23 cellular contexts compared by ENCODE assay signal in the genomic region with DNA sequence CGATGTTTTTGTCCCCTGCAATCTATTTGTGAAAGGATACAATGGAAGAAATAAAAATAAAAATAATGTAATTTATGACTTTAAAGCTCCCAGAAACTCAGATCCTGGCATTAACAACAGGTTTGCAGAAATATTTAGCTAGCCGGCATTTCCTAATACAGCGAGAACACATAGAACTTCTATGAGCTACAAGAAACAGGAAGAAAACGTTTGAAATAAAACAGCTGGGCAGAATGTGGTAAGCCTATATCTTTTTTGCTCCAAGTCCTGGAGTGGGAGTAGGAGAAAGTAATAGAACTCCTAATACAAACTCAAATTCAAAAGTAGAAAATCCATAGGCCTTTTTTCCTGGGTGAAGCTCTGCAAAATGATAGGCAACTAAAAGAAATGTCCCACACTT. TPM values are rescaled to one million over a fixed set of nuclear protein-coding genes. Genes with fewer than 3 reads are reported as not detected.
A peak's percentile ranks its signal among the peaks of the same experiment; 100 is the strongest.
DNase-seq lines count a peak whose midpoint lies in the region; ATAC-seq and TF ChIP-seq lines count a peak whose summit lies in the region.
"Had no signal": no experiment of that assay in that cellular context is flagged by ENCODE, and none has a peak within 500 bp of the region (broad histone marks: within the 10 kb centered on the region; RNA-seq: fewer than 3 reads in every experiment).

No MANE protein-coding gene starts in this region.

- peaks cover 5% of the 10 kb centered on the region for H3K4me1 Mint-ChIP-seq in nephron progenitor cell
- H3K4me1 Mint-ChIP-seq in stimulated activated naive CD8-positive, alpha-beta T cell treated with anti-CD3 and anti-CD28 coated beads, Interleukin-15, amount 100 ng/mL, for 72 hours = no peaks in the 10 kb centered on the region

- no peak for TF ChIP-seq EP300 in stomach (IDR thresholded peaks at IDR 0.05)

- WGBS in HUES64 = 85% methylated on average over 3 of the region's 4 CpGs
- 51 to 75% (median 71%) methylated on average over 4 of the region's 4 CpGs for WGBS in stomach, 5 donors

- intact Hi-C loops in stomach (cut with DNase I; ENCODE audit: low total_unique reads) = no loop called here

- ATAC-seq in stimulated activated naive CD8-positive, alpha-beta T cell treated with anti-CD3 and anti-CD28 coated beads, Interleukin-15, amount 100 ng/mL, for 72 hours = no peak
- ATAC-seq: right lobe of liver had no signal

- peaks cover 5% of the 10 kb centered on the region for H3K36me3 Mint-ChIP-seq in nephron progenitor cell (ENCODE audit: low read depth)
- H3K36me3 Mint-ChIP-seq: activated naive CD8-positive, alpha-beta T cell had no signal

- no peak overlapping the region for H3K27ac Mint-ChIP-seq in nephron progenitor cell
- H3K27ac Mint-ChIP-seq in stimulated activated naive CD8-positive, alpha-beta T cell treated with anti-CD3 and anti-CD28 coated beads, Interleukin-15, amount 100 ng/mL, for 72 hours = no peak overlapping the region
- H3K27ac Mint-ChIP-seq: activated naive CD8-positive, alpha-beta T cell had no signal

- no peaks in the 10 kb centered on the region for H3K9me3 ChIP-seq in ES-I3 (ENCODE audit: control insufficient read depth, insufficient read depth, low read length)
- no peaks in the 10 kb centered on the region for H3K9me3 ChIP-seq in HUES64 (ENCODE audit: insufficient read depth, low read depth, low read length)
- H3K9me3 ChIP-seq in stomach = no peaks in the 10 kb centered on the region
- H3K9me3 ChIP-seq: Peyer's patch, right lobe of liver, vagina had no signal

- peak overlapping the region; percentile 67 for H3K4me3 Mint-ChIP-seq in nephron progenitor cell
- H3K4me3 Mint-ChIP-seq in stimulated activated naive CD8-positive, alpha-beta T cell treated with anti-CD3 and anti-CD28 coated beads, Interleukin-15, amount 100 ng/mL, for 72 hours = no peak overlapping the region
- H3K4me3 Mint-ChIP-seq: activated naive CD8-positive, alpha-beta T cell had no signal

- no peak for TF ChIP-seq CTCF in fibroblast of pulmonary artery (IDR thresholded peaks at IDR 0.05; ENCODE audit: low read length, missing control alignments)
- no peak for TF ChIP-seq CTCF in nephron progenitor cell (IDR thresholded peaks at IDR 0.05)
- no peak for TF ChIP-seq CTCF in stomach (IDR thresholded peaks at IDR 0.05)

- DNase-seq in fibroblast of pulmonary artery (ENCODE audit: low read depth) (peak; percentile 81), nephron progenitor cell (no peak), NCI-H2081 (lab: John Stamatoyannopoulos, UW) (no peak), cerebellar cortex (ENCODE audit: low spot score) (no peak), stomach (no peak)
- no peak for DNase-seq in stimulated activated naive CD8-positive, alpha-beta T cell treated with anti-CD3 and anti-CD28 coated beads, Interleukin-15, amount 100 ng/mL, for 72 hours
- DNase-seq: activated CD4-positive, alpha-beta T cell treated with anti-CD3 and anti-CD28 coated beads, Interleukin-2, amount 50 U/mL, for 1 hour; effector CD8-positive, alpha-beta T cell; kidney glomerular epithelial cell; NCI-H1092; NCI-H2029; NCI-H446; Peyer's patch; right lobe of liver; stimulated activated CD4-positive, alpha-beta T cell treated with anti-CD3 and anti-CD28 coated beads, Interleukin-15, amount 100 ng/mL, for 24 hours; stimulated activated CD8-positive, alpha-beta memory T cell treated with anti-CD3 and anti-CD28 coated beads, Interleukin-4, amount 100 ng/mL, for 48 hours; T-helper 2 cell had no signal

- H3K9ac ChIP-seq in ES-I3 (ENCODE audit: low read depth, low read length) (peak overlapping the region; percentile 75), HUES64 (ENCODE audit: low read depth, low read length) (no peak overlapping the region)

- no peaks in the 10 kb centered on the region for H3K4me1 ChIP-seq in ES-I3 (ENCODE audit: insufficient read depth, low read length)
- no peaks in the 10 kb centered on the region for H3K4me1 ChIP-seq in HUES64 (ENCODE audit: insufficient read depth, low read length)
- H3K4me1 ChIP-seq in stomach = peaks cover 0 to 15% (median 0%) of the 10 kb centered on the region in 4 donors
- H3K4me1 ChIP-seq: right lobe of liver had no signal

- peaks cover 15% of the 10 kb centered on the region for H3K9me3 Mint-ChIP-seq in nephron progenitor cell
- no peaks in the 10 kb centered on the region for H3K9me3 Mint-ChIP-seq in stimulated activated naive CD8-positive, alpha-beta T cell treated with anti-CD3 and anti-CD28 coated beads, Interleukin-15, amount 100 ng/mL, for 72 hours

- peak overlapping the region; percentile 20; the same call in 1 of the 2 replicates for H3K4me3 ChIP-seq in HUES64 (ENCODE audit: low read length)
- no peak overlapping the region for H3K4me3 ChIP-seq in fibroblast of pulmonary artery (replicated peaks; ENCODE audit: low read depth, low read length)
- H3K4me3 ChIP-seq in stomach = no peak overlapping the region
- H3K4me3 ChIP-seq: Peyer's patch, right lobe of liver, SK-N-MC, vagina had no signal

- H3K27ac ChIP-seq in HUES64 (ENCODE audit: low read depth, low read length) (no peak overlapping the region), stomach (peak overlapping the region in 2 of 5 donors; percentile 27 to 42)
- H3K27ac ChIP-seq: Peyer's patch, right lobe of liver, SK-N-MC, vagina had no signal

- H3K36me3 ChIP-seq in ES-I3 (ENCODE audit: insufficient read depth, low read length) = no peaks in the 10 kb centered on the region
- H3K36me3 ChIP-seq in HUES64 (ENCODE audit: insufficient read depth, low read length) = no peaks in the 10 kb centered on the region
- H3K36me3 ChIP-seq in stomach = no peaks in the 10 kb centered on the region
- H3K36me3 ChIP-seq: Peyer's patch, right lobe of liver, vagina had no signal

- no peaks in the 10 kb centered on the region for H3K27me3 ChIP-seq in HUES64 (ENCODE audit: insufficient read depth, low read length)
- no peaks in the 10 kb centered on the region for H3K27me3 ChIP-seq in stomach
- H3K27me3 ChIP-seq: Peyer's patch, right lobe of liver, vagina had no signal

- TF ChIP-seq POLR2A in stomach (IDR thresholded peaks at IDR 0.05) = no peak

- no peaks in the 10 kb centered on the region for H3K27me3 Mint-ChIP-seq in nephron progenitor cell (ENCODE audit: low read depth, poor library complexity)
- H3K27me3 Mint-ChIP-seq in stimulated activated naive CD8-positive, alpha-beta T cell treated with anti-CD3 and anti-CD28 coated beads, Interleukin-15, amount 100 ng/mL, for 72 hours = no peaks in the 10 kb centered on the region
- H3K27me3 Mint-ChIP-seq: activated naive CD8-positive, alpha-beta T cell had no signal

RNA-seq across cellular contexts. Expression of gene FIBIN, which starts 29.6 kb away (rescaled TPM):
- 0.45 TPM for polyA plus RNA-seq in HUES64 (2013, experiment 1 of 2)
- 0.57 TPM for polyA plus RNA-seq in HUES64 (2013, experiment 2 of 2)
- 10 to 100 TPM in 2 of 5 donors, 1 to 10 TPM in 3; 2.7 to 42.6 (median 4.5) TPM for total RNA-seq in stomach
- 1 to 10 TPM; 3.9 to 9.2 (median 6.0) TPM for polyA plus RNA-seq in stomach
- total RNA-seq: HT1080 had no signal
